ENCODE assay signal across 25 cellular contexts in genomic region chr11:121497176-121497995, GRCh38. TPM values are rescaled to one million over a fixed set of nuclear protein-coding genes. Genes with fewer than 3 reads are reported as not detected.
DNase-seq lines count a peak whose midpoint lies in the region; ATAC-seq, FAIRE-seq and TF ChIP-seq lines count a peak whose summit lies in the region.
"Had no signal": no experiment of that assay in that cellular context is flagged by ENCODE, and none has a peak within 500 bp of the region (broad histone marks: within the 10 kb centered on the region; RNA-seq: fewer than 3 reads in every experiment).

No MANE protein-coding gene starts in this region.

- H3K9me3 Mint-ChIP-seq in activated naive CD8-positive, alpha-beta T cell treated with anti-CD3 and anti-CD28 coated beads for 36 hours, result peaks cover 6% of the 10 kb centered on the region
- H3K9me3 Mint-ChIP-seq in neural crest cell, result peaks cover 6% of the 10 kb centered on the region

- H3K27me3 ChIP-seq in right cardiac atrium (ENCODE audit: control insufficient read depth, insufficient read depth), result no peaks in the 10 kb centered on the region
- H3K27me3 ChIP-seq: pancreas, sigmoid colon had no signal

- peaks cover 65% of the 10 kb centered on the region for H3K36me3 Mint-ChIP-seq in activated naive CD8-positive, alpha-beta T cell treated with anti-CD3 and anti-CD28 coated beads for 36 hours
- H3K36me3 Mint-ChIP-seq in neural crest cell (ENCODE audit: low read depth), result peaks cover 16% of the 10 kb centered on the region

- TF ChIP-seq CTCF in D721Med (IDR thresholded peaks at IDR 0.05; ENCODE audit: insufficient read depth, missing control alignments) (no peak), neural crest cell (conservative IDR thresholded peaks at IDR 0.05) (no peak)

- no peak overlapping the region for H3K4me3 ChIP-seq in right cardiac atrium (ENCODE audit: low read length)
- H3K4me3 ChIP-seq: pancreas, sigmoid colon had no signal

- FAIRE-seq in D721Med (lab: Jason Lieb, UNC), result peak; percentile 99
- FAIRE-seq: astrocyte, G401.6, pancreas, TTC549 had no signal

- H3K27ac ChIP-seq in right cardiac atrium (ENCODE audit: low read length), result no peak overlapping the region
- H3K27ac ChIP-seq: pancreas, sigmoid colon had no signal

- 65% methylated on average over 5 of the region's 5 CpGs for WGBS in right cardiac atrium

- DNase-seq in D721Med (ENCODE audit: insufficient read length, low spot score) (no peak), NCI-H2029 (lab: John Stamatoyannopoulos, UW) (peak; percentile 34), neural crest cell (ENCODE audit: low read depth, low spot score) (no peak), SIG-M5 (lab: John Stamatoyannopoulos, UW) (no peak), NCI-H2196 (lab: John Stamatoyannopoulos, UW; ENCODE audit: unreplicated experiment) (no peak), right cardiac atrium (no peak), HuH-7 (ENCODE audit: low spot score) (no peak)
- no peak for DNase-seq in activated naive CD8-positive, alpha-beta T cell treated with anti-CD3 and anti-CD28 coated beads for 36 hours
- DNase-seq: activated CD4-positive, alpha-beta T cell treated with anti-CD3 and anti-CD28 coated beads for 48 hours; activated naive CD4-positive, alpha-beta T cell; activated T-cell treated with anti-CD3 and anti-CD28 coated beads for 4 hours; glutamatergic neuron; H7; left ventricle myocardium superior; NCI-H1417 treated with DMSO at 0.1 percent for 48 hours; NCI-H2227 treated with DMSO at 0.1 percent for 48 hours; pancreas; RPMI8226; sigmoid colon; stimulated activated CD4-positive, alpha-beta T cell treated with anti-CD3 and anti-CD28 coated beads, Interleukin-2, amount 100 ng/mL, for 24 hours; stimulated activated naive CD8-positive, alpha-beta T cell treated with anti-CD3 and anti-CD28 coated beads, Interleukin-15, Interleukin-2, amounts not matched to agents 100 U/mL and 50 U/mL, for 24 hours; trophoblast cell had no signal

- no peaks in the 10 kb centered on the region for H3K27me3 Mint-ChIP-seq in activated naive CD8-positive, alpha-beta T cell treated with anti-CD3 and anti-CD28 coated beads for 36 hours
- no peaks in the 10 kb centered on the region for H3K27me3 Mint-ChIP-seq in neural crest cell (ENCODE audit: low read depth)

- no peak for ATAC-seq in right cardiac atrium
- ATAC-seq: left ventricle myocardium superior; pancreas; stimulated activated naive CD8-positive, alpha-beta T cell treated with anti-CD3 and anti-CD28 coated beads, Interleukin-15, Interleukin-2, amounts not matched to agents 100 U/mL and 50 U/mL, for 24 hours had no signal

- no peak overlapping the region for H3K4me3 Mint-ChIP-seq in activated naive CD8-positive, alpha-beta T cell treated with anti-CD3 and anti-CD28 coated beads for 36 hours
- H3K4me3 Mint-ChIP-seq in neural crest cell, result no peak overlapping the region

- no peaks in the 10 kb centered on the region for H3K9me3 ChIP-seq in right cardiac atrium (ENCODE audit: control insufficient read depth, low read length)
- H3K9me3 ChIP-seq: pancreas, sigmoid colon had no signal

- H3K4me1 ChIP-seq in right cardiac atrium (ENCODE audit: control insufficient read depth, insufficient read depth, low read length), result no peaks in the 10 kb centered on the region
- H3K4me1 ChIP-seq: pancreas, sigmoid colon had no signal

- intact Hi-C loops in right cardiac atrium (cut with DNase I), result no loop called here

- peak overlapping the region; percentile 38 for H3K27ac Mint-ChIP-seq in activated naive CD8-positive, alpha-beta T cell treated with anti-CD3 and anti-CD28 coated beads for 36 hours
- peak overlapping the region; percentile 48 for H3K27ac Mint-ChIP-seq in neural crest cell (ENCODE audit: unreplicated experiment)

- peaks cover 55% of the 10 kb centered on the region for H3K4me1 Mint-ChIP-seq in activated naive CD8-positive, alpha-beta T cell treated with anti-CD3 and anti-CD28 coated beads for 36 hours
- peaks cover 16% of the 10 kb centered on the region for H3K4me1 Mint-ChIP-seq in neural crest cell

RNA-seq across cellular contexts. Expression of gene SORL1, which starts 45.3 kb away (rescaled TPM):
- total RNA-seq in activated naive CD8-positive, alpha-beta T cell treated with anti-CD3 and anti-CD28 coated beads for 36 hours, result 10 to 100 TPM; 47.5 to 47.9 TPM
- total RNA-seq in neural crest cell, result 11.8 and 13.8 TPM in 2 replicates
- total RNA-seq in right cardiac atrium, result 1 to 10 TPM; 3.7 to 9.2 (median 5.4) TPM
- polyA plus RNA-seq in right cardiac atrium, result 0.57 TPM
